Comparison of ENCODE assay signal across 16 cellular contexts in the genomic region with DNA sequence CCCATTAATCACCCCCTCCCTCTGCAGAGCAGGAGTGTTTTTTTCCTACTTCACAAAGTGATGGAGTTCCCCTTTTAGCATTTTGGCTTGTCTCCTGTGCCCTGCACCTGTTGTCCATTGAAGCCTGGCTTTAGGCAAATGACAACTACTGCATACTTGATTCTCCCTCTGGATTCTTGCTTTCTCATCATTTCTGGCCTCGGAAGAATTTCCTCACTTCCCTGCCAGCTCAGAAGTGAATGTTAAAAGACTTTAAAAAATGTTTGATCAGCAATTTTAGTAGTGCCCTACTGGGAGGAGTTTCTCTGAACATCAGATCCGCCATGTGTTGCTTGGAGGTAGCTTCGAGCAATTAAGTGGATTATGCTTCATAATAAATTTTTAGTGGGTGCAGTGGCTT.
"Had no signal": no experiment of that assay in that cellular context is flagged by ENCODE, and none has a peak within 500 bp of the region (broad histone marks: within the 10 kb centered on the region; RNA-seq: fewer than 3 reads in every experiment).

No MANE protein-coding gene starts in this region.

- H3K9ac ChIP-seq: neural progenitor cell, parathyroid adenoma had no signal

- H3K27ac Mint-ChIP-seq: activated CD4-positive, alpha-beta memory T cell treated with anti-CD3 and anti-CD28 coated beads, Interleukin-2, amount 10 ng/mL, durations not matched to agents 7 days and 5 days; activated naive CD8-positive, alpha-beta T cell treated with anti-CD3 and anti-CD28 coated beads, Interleukin-2, amount 10 ng/mL, durations not matched to agents 7 days and 5 days; neural progenitor cell; stimulated activated memory B cell treated with anti-CD40 and anti-IgM and Interleukin-4, amounts not matched to agents 10 μg/mL and 1 μg/mL and 100 μg/mL, for 72 hours had no signal

- H3K36me3 ChIP-seq: breast epithelium had no signal

- H3K27me3 ChIP-seq: breast epithelium, gastroesophageal sphincter, neural progenitor cell, right atrium auricular region, tibial nerve, vagina had no signal

- H3K27ac ChIP-seq: breast epithelium, gastroesophageal sphincter, neural progenitor cell, parathyroid adenoma, right atrium auricular region, tibial nerve, vagina had no signal

- H3K27me3 Mint-ChIP-seq: activated CD4-positive, alpha-beta memory T cell treated with anti-CD3 and anti-CD28 coated beads, Interleukin-2, amount 10 ng/mL, durations not matched to agents 7 days and 5 days; activated naive CD8-positive, alpha-beta T cell treated with anti-CD3 and anti-CD28 coated beads, Interleukin-2, amount 10 ng/mL, durations not matched to agents 7 days and 5 days; stimulated activated memory B cell treated with anti-CD40 and anti-IgM and Interleukin-4, amounts not matched to agents 10 μg/mL and 1 μg/mL and 100 μg/mL, for 72 hours had no signal

- ATAC-seq: gastroesophageal sphincter; stimulated activated memory B cell treated with anti-CD40 and anti-IgM and Interleukin-4, amounts not matched to agents 10 μg/mL and 1 μg/mL and 100 μg/mL, for 72 hours had no signal

- H3K4me1 Mint-ChIP-seq: activated CD4-positive, alpha-beta memory T cell treated with anti-CD3 and anti-CD28 coated beads, Interleukin-2, amount 10 ng/mL, durations not matched to agents 7 days and 5 days; activated naive CD8-positive, alpha-beta T cell treated with anti-CD3 and anti-CD28 coated beads, Interleukin-2, amount 10 ng/mL, durations not matched to agents 7 days and 5 days; neural progenitor cell had no signal

- H3K4me1 ChIP-seq: breast epithelium, neural progenitor cell, parathyroid adenoma, right atrium auricular region, vagina had no signal

- DNase-seq: activated CD4-positive, alpha-beta memory T cell treated with anti-CD3 and anti-CD28 coated beads, Interleukin-2, amount 10 ng/mL, durations not matched to agents 7 days and 5 days; activated CD4-positive, alpha-beta T cell treated with anti-CD3 and anti-CD28 coated beads for 1 hour; activated gamma-delta T cell treated with Interleukin-2 at 50 U/mL for 16 hours; activated naive CD8-positive, alpha-beta T cell treated with anti-CD3 and anti-CD28 coated beads, Interleukin-2, amount 10 ng/mL, durations not matched to agents 7 days and 5 days; activated T-cell treated with anti-CD3 and anti-CD28 coated beads, Interleukin-2, amount 50 U/mL, for 48 hours; anterior cingulate cortex; kidney; mesendoderm had no signal

- H2AFZ ChIP-seq: neural progenitor cell, parathyroid adenoma had no signal

- H3K9me3 Mint-ChIP-seq: activated CD4-positive, alpha-beta memory T cell treated with anti-CD3 and anti-CD28 coated beads, Interleukin-2, amount 10 ng/mL, durations not matched to agents 7 days and 5 days; activated naive CD8-positive, alpha-beta T cell treated with anti-CD3 and anti-CD28 coated beads, Interleukin-2, amount 10 ng/mL, durations not matched to agents 7 days and 5 days; neural progenitor cell; stimulated activated memory B cell treated with anti-CD40 and anti-IgM and Interleukin-4, amounts not matched to agents 10 μg/mL and 1 μg/mL and 100 μg/mL, for 72 hours had no signal

- FAIRE-seq: kidney had no signal

- H3K4me3 Mint-ChIP-seq: activated CD4-positive, alpha-beta memory T cell treated with anti-CD3 and anti-CD28 coated beads, Interleukin-2, amount 10 ng/mL, durations not matched to agents 7 days and 5 days; activated naive CD8-positive, alpha-beta T cell treated with anti-CD3 and anti-CD28 coated beads, Interleukin-2, amount 10 ng/mL, durations not matched to agents 7 days and 5 days; neural progenitor cell; stimulated activated memory B cell treated with anti-CD40 and anti-IgM and Interleukin-4, amounts not matched to agents 10 μg/mL and 1 μg/mL and 100 μg/mL, for 72 hours had no signal

- H3K9me3 ChIP-seq: breast epithelium, gastroesophageal sphincter, right atrium auricular region, tibial nerve, vagina had no signal

- H3K4me3 ChIP-seq: breast epithelium, gastroesophageal sphincter, neural progenitor cell, right atrium auricular region, tibial nerve, vagina had no signal

- H3K4me2 ChIP-seq: neural progenitor cell had no signal
